8 cellular contexts compared by ENCODE assay signal in the genomic region with DNA sequence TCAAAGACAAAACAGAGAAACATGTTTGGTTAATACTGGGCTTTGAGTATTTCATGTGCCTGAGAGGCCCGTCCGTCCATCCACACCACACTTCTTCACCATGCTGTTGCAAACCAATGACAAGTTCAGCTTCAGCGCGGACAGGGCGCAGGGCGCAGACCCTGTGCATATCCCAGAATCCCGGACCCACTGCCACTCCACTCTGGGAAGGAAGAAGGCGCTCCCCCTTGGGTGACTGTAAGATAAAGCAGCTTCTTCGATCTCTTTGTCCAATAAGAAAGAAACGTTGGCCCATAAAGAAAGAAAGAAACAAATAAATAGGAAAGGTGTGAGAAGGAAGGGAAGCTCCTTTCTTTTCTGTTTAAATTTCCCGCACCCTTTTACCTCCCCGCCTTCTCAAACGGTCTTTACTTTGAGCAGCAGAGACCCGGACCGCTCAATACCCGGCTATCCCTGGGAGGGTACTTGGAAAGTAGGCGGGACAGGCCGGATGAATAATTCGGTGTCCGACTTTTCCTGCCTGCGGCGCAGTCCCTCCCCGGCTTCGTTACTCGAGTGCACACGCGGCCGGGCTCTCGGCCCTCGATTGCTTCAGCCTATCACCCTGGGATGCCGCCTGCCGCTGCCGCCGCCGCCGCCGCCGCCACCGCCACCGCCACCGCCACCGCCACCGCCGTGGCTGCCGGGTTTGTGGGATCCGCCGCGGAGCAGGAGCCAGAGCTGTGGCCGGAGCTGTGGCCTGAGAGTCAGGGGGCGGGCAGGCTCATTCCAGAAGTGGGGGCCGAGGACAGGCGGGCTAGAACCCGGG. TPM values are rescaled to one million over a fixed set of nuclear protein-coding genes. Genes with fewer than 3 reads are reported as not detected.
DNase-seq lines count a peak whose midpoint lies in the region; ATAC-seq and TF ChIP-seq lines count a peak whose summit lies in the region.

No MANE protein-coding gene starts in this region.

- peak overlapping the region; percentile 69 for H3K27ac ChIP-seq in A673 (ENCODE audit: low read depth, low read length, poor library complexity, severe bottlenecking)
- H3K27ac ChIP-seq in effector memory CD4-positive, alpha-beta T cell (ENCODE audit: insufficient read depth, low read length, poor library complexity, severe bottlenecking): no peak overlapping the region
- H3K27ac ChIP-seq in liver (ENCODE audit: low read depth in 1 of 2, low read length in 2 of 2): peak overlapping the region; percentile 77 to 80

- 1% methylated on average over 53 of the region's 53 CpGs for WGBS in liver

- ATAC-seq in GM18511 (IDR thresholded peaks at IDR 0.05; ENCODE audit: unreplicated experiment) (peak; percentile 89), HG02981 (IDR thresholded peaks at IDR 0.05; ENCODE audit: unreplicated experiment) (peak; percentile 73)

- POLR2A ChIA-PET in A673 (lab: Charles Lee; ENCODE audit: low non-redundant PET): interaction anchor here (0.6 kb wide), 2 partner anchors 40 to 656 kb away, joined by 3 to 9 read pairs; no protein-coding TSS in a partner anchor

- CTCF ChIA-PET in A673 (lab: Charles Lee): interaction anchor here (0.7 kb wide), 1 partner anchor 62 kb away, joined by 3 read pairs; no protein-coding TSS in a partner anchor

- DNase-seq in A673 (ENCODE audit: low spot score) (peak; percentile 98), NCI-H2081 treated with DMSO at 0.1 percent for 48 hours (lab: John Stamatoyannopoulos, UW) (peak; percentile 56), UCSD-AML1 (lab: John Stamatoyannopoulos, UW; ENCODE audit: unreplicated experiment) (peak; percentile 93)
- no peak for DNase-seq in effector memory CD4-positive, alpha-beta T cell
- DNase-seq in stimulated activated CD4-positive, alpha-beta T cell treated with anti-CD3 and anti-CD28 coated beads, Interleukin-2, amount 100 ng/mL, for 4 hours (ENCODE audit: low read depth): peak; percentile 7

- H3K36me3 ChIP-seq in A673 (ENCODE audit: insufficient read depth, low read length, poor library complexity, severe bottlenecking) (no peaks in the 10 kb centered on the region), liver (ENCODE audit: control insufficient read depth in 4 of 4, insufficient read depth in 3 of 4, low read depth in 1 of 4, low read length in 3 of 4) (no peaks in the 10 kb centered on the region)
- no peaks in the 10 kb centered on the region for H3K36me3 ChIP-seq in effector memory CD4-positive, alpha-beta T cell (ENCODE audit: control insufficient read depth, insufficient read depth, low read length)

- H3K4me1 ChIP-seq in A673 (ENCODE audit: insufficient read depth, low read length, poor library complexity, severe bottlenecking) (peaks cover 17% of the 10 kb centered on the region), liver (ENCODE audit: control insufficient read depth in 4 of 4, insufficient read depth in 4 of 4, low read length in 3 of 4) (peaks cover 3 to 21% (median 14%) of the 10 kb centered on the region in 4 donors)
- peaks cover 3% of the 10 kb centered on the region for H3K4me1 ChIP-seq in effector memory CD4-positive, alpha-beta T cell (ENCODE audit: control insufficient read depth, insufficient read depth, low read length, poor library complexity, severe bottlenecking)

- intact Hi-C loops in A673 (cut with micrococcal nuclease; ENCODE audit: unreplicated experiment): no loop called here

- H3K9me3 ChIP-seq in A673 (ENCODE audit: low read depth, low read length, poor library complexity, severe bottlenecking): no peaks in the 10 kb centered on the region
- H3K9me3 ChIP-seq in effector memory CD4-positive, alpha-beta T cell (ENCODE audit: control insufficient read depth, low read length): no peaks in the 10 kb centered on the region
- H3K9me3 ChIP-seq in liver (ENCODE audit: control insufficient read depth in 4 of 4, low read length in 3 of 4): no peaks in the 10 kb centered on the region

- peak overlapping the region; percentile 14 to 48 for H3K9ac ChIP-seq in liver (ENCODE audit: low read depth in 1 of 2, low read length in 2 of 2)

- peak; percentile 40 to 44 for TF ChIP-seq RAD21 in liver (IDR thresholded peaks at IDR 0.05)

- TSS peak; percentile 90 for BruUV-seq in A673 (replicated peaks; lab: Mats Ljungman, UMichigan)

- H3K27me3 ChIP-seq in A673 (replicated peaks; ENCODE audit: insufficient read depth, low read depth, low read length, poor library complexity): no peaks in the 10 kb centered on the region
- H3K27me3 ChIP-seq in effector memory CD4-positive, alpha-beta T cell (replicated peaks; ENCODE audit: control insufficient read depth, insufficient read depth, low read length, poor library complexity, severe bottlenecking): peaks cover 18% of the 10 kb centered on the region
- H3K27me3 ChIP-seq in liver (ENCODE audit: control insufficient read depth in 4 of 4, insufficient read depth in 4 of 4, low read length in 3 of 4): no peaks in the 10 kb centered on the region

- no peak; the same call in 1 of the 2 replicates for TF ChIP-seq CTCF in A673 (conservative IDR thresholded peaks at IDR 0.05; ENCODE audit: low read depth, low read length)
- TF ChIP-seq CTCF in liver (IDR thresholded peaks at IDR 0.05; ENCODE audit: low read depth, low read length, missing input control): no peak

- H3K4me3 ChIP-seq in A673 (ENCODE audit: low read depth, low read length, poor library complexity, severe bottlenecking) (peak overlapping the region; percentile 92), liver (ENCODE audit: low read depth in 1 of 3, low read length in 3 of 3) (peak overlapping the region; percentile 83 to 95 (median 84))
- H3K4me3 ChIP-seq in effector memory CD4-positive, alpha-beta T cell (ENCODE audit: insufficient read depth, low read depth, low read length, poor library complexity, severe bottlenecking): peak overlapping the region; percentile 32

TF ChIP-seq in liver, 16 proteins besides CTCF, POLR2A, EP300 and RAD21:
- TF ChIP-seq REST (IDR thresholded peaks at IDR 0.05) (peak; percentile 53), ATF3 (IDR thresholded peaks at IDR 0.05) (no peak), HNF4G (IDR thresholded peaks at IDR 0.05) (no peak), JUND (IDR thresholded peaks at IDR 0.05) (no peak), RXRA (IDR thresholded peaks at IDR 0.05) (peak; percentile 12 to 42), EGR1 (IDR thresholded peaks at IDR 0.05; ENCODE audit: low read depth in 2 of 2) (no peak), TAF1 (conservative IDR thresholded peaks at IDR 0.05) (no peak), NR2F2 (IDR thresholded peaks at IDR 0.05) (peak; percentile 19), YY1 (IDR thresholded peaks at IDR 0.05) (peak; percentile 77), SP1 (IDR thresholded peaks at IDR 0.05) (peak; percentile 48), MAX (IDR thresholded peaks at IDR 0.05) (peak; percentile 91), FOXA1 (IDR thresholded peaks at IDR 0.05) (no peak), GABPA (IDR thresholded peaks at IDR 0.05 in 1 of 2, conservative IDR thresholded peaks at IDR 0.05 in 1 of 2) (no peak), HNF4A (conservative IDR thresholded peaks at IDR 0.05) (no peak), FOXA2 (IDR thresholded peaks at IDR 0.05) (no peak)
- TF ChIP-seq, protein P1, sequence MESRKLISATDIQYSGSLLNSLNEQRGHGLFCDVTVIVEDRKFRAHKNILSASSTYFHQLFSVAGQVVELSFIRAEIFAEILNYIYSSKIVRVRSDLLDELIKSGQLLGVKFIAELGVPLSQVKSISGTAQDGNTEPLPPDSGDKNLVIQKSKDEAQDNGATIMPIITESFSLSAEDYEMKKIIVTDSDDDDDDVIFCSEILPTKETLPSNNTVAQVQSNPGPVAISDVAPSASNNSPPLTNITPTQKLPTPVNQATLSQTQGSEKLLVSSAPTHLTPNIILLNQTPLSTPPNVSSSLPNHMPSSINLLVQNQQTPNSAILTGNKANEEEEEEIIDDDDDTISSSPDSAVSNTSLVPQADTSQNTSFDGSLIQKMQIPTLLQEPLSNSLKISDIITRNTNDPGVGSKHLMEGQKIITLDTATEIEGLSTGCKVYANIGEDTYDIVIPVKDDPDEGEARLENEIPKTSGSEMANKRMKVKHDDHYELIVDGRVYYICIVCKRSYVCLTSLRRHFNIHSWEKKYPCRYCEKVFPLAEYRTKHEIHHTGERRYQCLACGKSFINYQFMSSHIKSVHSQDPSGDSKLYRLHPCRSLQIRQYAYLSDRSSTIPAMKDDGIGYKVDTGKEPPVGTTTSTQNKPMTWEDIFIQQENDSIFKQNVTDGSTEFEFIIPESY (IDR thresholded peaks at IDR 0.05): peak; percentile 42

RNA-seq across cellular contexts. Expression of gene RASAL2, which starts 0.6 kb away (rescaled TPM):
- total RNA-seq in A673 (2021) (8.2 and 8.3 TPM in 2 replicates), liver (1 to 10 TPM; 6.0 to 8.1 TPM)
- 1 to 10 TPM; 1.8 to 2.2 TPM for polyA plus RNA-seq in liver

Comparison
In these comparisons a context has a peak if more than half of its experiments do, and no peak if none do; other contexts are left out.
1. DNase-seq: peak in A673 (single experiment), NCI-H2081 treated with DMSO at 0.1 percent for 48 hours (single experiment), UCSD-AML1 (single experiment) and stimulated activated CD4-positive, alpha-beta T cell treated with anti-CD3 and anti-CD28 coated beads, Interleukin-2, amount 100 ng/mL, for 4 hours (single experiment); none in effector memory CD4-positive, alpha-beta T cell (0 of 3).
2. H3K4me3 ChIP-seq: peak in every context shown above with its lines; median percentile 92 in A673; 84 in liver; 32 in effector memory CD4-positive, alpha-beta T cell.